17 cellular contexts compared by ENCODE assay signal in genomic region chr2:98484652-98485452, GRCh38. TPM values are rescaled to one million over a fixed set of nuclear protein-coding genes. Genes with fewer than 3 reads are reported as not detected.
DNase-seq lines count a peak whose midpoint lies in the region; ATAC-seq and TF ChIP-seq lines count a peak whose summit lies in the region.
"Had no signal": no experiment of that assay in that cellular context is flagged by ENCODE, and none has a peak within 500 bp of the region (broad histone marks: within the 10 kb centered on the region; RNA-seq: fewer than 3 reads in every experiment).

No MANE protein-coding gene starts in this region.

- peak overlapping the region; percentile 53 for H3K4me3 Mint-ChIP-seq in activated naive CD4-positive, alpha-beta T cell treated with anti-CD3 and anti-CD28 coated beads, Interleukin-2, amount 10 ng/mL, durations not matched to agents 7 days and 5 days
- peak overlapping the region; percentile 75 for H3K4me3 Mint-ChIP-seq in T-helper 17 cell
- H3K4me3 Mint-ChIP-seq in endodermal cell = no peak overlapping the region

- H3K4me3 ChIP-seq in endodermal cell (ENCODE audit: low read length) = no peak overlapping the region
- H3K4me3 ChIP-seq in thymus (ENCODE audit: low read length) = no peak overlapping the region
- no peak overlapping the region for H3K4me3 ChIP-seq in dorsolateral prefrontal cortex
- H3K4me3 ChIP-seq: gastrocnemius medialis, skin epidermis had no signal

- ATAC-seq in T-helper 17 cell (peak; percentile 30), GM21390 (IDR thresholded peaks at IDR 0.05; ENCODE audit: unreplicated experiment) (no peak)
- ATAC-seq: gastrocnemius medialis had no signal

- TF ChIP-seq CTCF in endodermal cell (conservative IDR thresholded peaks at IDR 0.05) (no peak), dorsolateral prefrontal cortex (IDR thresholded peaks at IDR 0.05 in 54 of 56, conservative IDR thresholded peaks at IDR 0.05 in 2 of 56; ENCODE audit: low read depth in 1 of 56, partially characterized antibody in 56 of 56) (no peak)

- H3K27ac Mint-ChIP-seq in activated naive CD4-positive, alpha-beta T cell treated with anti-CD3 and anti-CD28 coated beads, Interleukin-2, amount 10 ng/mL, durations not matched to agents 7 days and 5 days = peak overlapping the region; percentile 83
- H3K27ac Mint-ChIP-seq in T-helper 17 cell = peak overlapping the region; percentile 95
- peak overlapping the region; percentile 48 for H3K27ac Mint-ChIP-seq in endodermal cell
- H3K27ac Mint-ChIP-seq: memory B cell had no signal

- H3K27me3 Mint-ChIP-seq in activated naive CD4-positive, alpha-beta T cell treated with anti-CD3 and anti-CD28 coated beads, Interleukin-2, amount 10 ng/mL, durations not matched to agents 7 days and 5 days = no peaks in the 10 kb centered on the region
- H3K27me3 Mint-ChIP-seq in T-helper 17 cell = no peaks in the 10 kb centered on the region
- no peaks in the 10 kb centered on the region for H3K27me3 Mint-ChIP-seq in endodermal cell (ENCODE audit: insufficient read depth)
- H3K27me3 Mint-ChIP-seq: IgD-negative memory B cell, memory B cell had no signal

- CTCF ChIA-PET in activated naive CD4-positive, alpha-beta T cell treated with anti-CD3 and anti-CD28 coated beads, Interleukin-2, amount 10 ng/mL, durations not matched to agents 7 days and 5 days (lab: Charles Lee) = interaction anchor here (1.1 to 1.5 kb wide), 2 partner anchors 14 to 27 kb away, joined by 3 read pairs; no protein-coding TSS in a partner anchor

- H3K27ac ChIP-seq in endodermal cell (ENCODE audit: low read depth, low read length) (peak overlapping the region; percentile 24), thymus (ENCODE audit: low read depth) (peak overlapping the region; percentile 64), dorsolateral prefrontal cortex (no peak overlapping the region)
- H3K27ac ChIP-seq: gastrocnemius medialis, skin epidermis had no signal

- no peaks in the 10 kb centered on the region for H3K9me3 Mint-ChIP-seq in activated naive CD4-positive, alpha-beta T cell treated with anti-CD3 and anti-CD28 coated beads, Interleukin-2, amount 10 ng/mL, durations not matched to agents 7 days and 5 days
- no peaks in the 10 kb centered on the region for H3K9me3 Mint-ChIP-seq in endodermal cell
- H3K9me3 Mint-ChIP-seq: IgD-negative memory B cell, memory B cell had no signal

- H3K4me1 Mint-ChIP-seq in activated naive CD4-positive, alpha-beta T cell treated with anti-CD3 and anti-CD28 coated beads, Interleukin-2, amount 10 ng/mL, durations not matched to agents 7 days and 5 days = peaks cover 99% of the 10 kb centered on the region
- H3K4me1 Mint-ChIP-seq in T-helper 17 cell (peaks cover 76% of the 10 kb centered on the region), endodermal cell (peaks cover 63% of the 10 kb centered on the region)

- H3K9ac ChIP-seq in endodermal cell (ENCODE audit: extremely low read depth, low read length, poor library complexity, severe bottlenecking) = no peak overlapping the region

- no peak for DNase-seq in activated naive CD4-positive, alpha-beta T cell treated with anti-CD3 and anti-CD28 coated beads, Interleukin-2, amount 10 ng/mL, durations not matched to agents 7 days and 5 days
- no peak for DNase-seq in activated naive CD4-positive, alpha-beta T cell (lab: John Stamatoyannopoulos, UW)
- DNase-seq in T-helper 17 cell (no peak), endodermal cell (no peak), posterior vena cava (ENCODE audit: low spot score) (no peak), dorsolateral prefrontal cortex (no peak)
- DNase-seq: caudate nucleus, DMS 273 treated with DMSO at 0.1 percent for 48 hours, gastrocnemius medialis, GOT3, NCI-H446, occipital lobe had no signal

- no peaks in the 10 kb centered on the region for H3K9me3 ChIP-seq in T-helper 17 cell (ENCODE audit: control insufficient read depth, low read length, poor library complexity, severe bottlenecking)
- no peaks in the 10 kb centered on the region for H3K9me3 ChIP-seq in endodermal cell (ENCODE audit: control insufficient read depth, low read length)
- no peaks in the 10 kb centered on the region for H3K9me3 ChIP-seq in thymus (ENCODE audit: control insufficient read depth)
- H3K9me3 ChIP-seq: gastrocnemius medialis had no signal

- peaks cover 13% of the 10 kb centered on the region for H3K36me3 ChIP-seq in endodermal cell (ENCODE audit: control insufficient read depth, insufficient read depth, low read length)
- peaks cover 3% of the 10 kb centered on the region for H3K36me3 ChIP-seq in thymus (ENCODE audit: control insufficient read depth, insufficient read depth)
- H3K36me3 ChIP-seq: gastrocnemius medialis had no signal

- H3K4me1 ChIP-seq in endodermal cell (ENCODE audit: control insufficient read depth, insufficient read depth, low read length) (peaks cover 12% of the 10 kb centered on the region), thymus (ENCODE audit: control insufficient read depth, insufficient read depth, low read length) (peaks cover 45% of the 10 kb centered on the region)

- WGBS in endodermal cell (ENCODE audit: insufficient coverage in 1 of 2, insufficient read length in 1 of 2), 2 experiments = 92 to 99% methylated on average over 11 to 13 of the region's 13 CpGs
- 82% methylated on average over 13 of the region's 13 CpGs for WGBS in thymus

- peaks cover 37% of the 10 kb centered on the region for H3K36me3 Mint-ChIP-seq in activated naive CD4-positive, alpha-beta T cell treated with anti-CD3 and anti-CD28 coated beads, Interleukin-2, amount 10 ng/mL, durations not matched to agents 7 days and 5 days
- no peaks in the 10 kb centered on the region for H3K36me3 Mint-ChIP-seq in T-helper 17 cell (ENCODE audit: low read depth)
- peaks cover under 1% of the 10 kb centered on the region for H3K36me3 Mint-ChIP-seq in endodermal cell (ENCODE audit: low read depth)
- H3K36me3 Mint-ChIP-seq: memory B cell had no signal

- intact Hi-C loops in posterior vena cava (cut with DNase I) = no loop called here
- intact Hi-C loops in dorsolateral prefrontal cortex (cut with DNase I) = no loop called here

- H3K27me3 ChIP-seq in endodermal cell (ENCODE audit: control insufficient read depth, insufficient read depth, low read length, poor library complexity, severe bottlenecking) (no peaks in the 10 kb centered on the region), thymus (ENCODE audit: control insufficient read depth, insufficient read depth) (no peaks in the 10 kb centered on the region), dorsolateral prefrontal cortex (no peaks in the 10 kb centered on the region)
- H3K27me3 ChIP-seq: gastrocnemius medialis had no signal

RNA-seq across cellular contexts. Expression of gene INPP4A, which starts 40.2 kb away (rescaled TPM):
- 100 to 1,000 TPM; 109 to 110 TPM for total RNA-seq in T-helper 17 cell
- 10 to 100 TPM; 84.9 to 94.2 TPM for total RNA-seq in endodermal cell
- 31.9 TPM for polyA plus RNA-seq in endodermal cell (2013, experiment 1 of 2)
- 33.3 TPM for polyA plus RNA-seq in endodermal cell (2013, experiment 2 of 2)
- 17.9 TPM for polyA plus RNA-seq in thymus
- total RNA-seq in posterior vena cava = 10 to 100 TPM; 31.5 to 42.9 TPM
- 100 to 1,000 TPM in 104 of 120 experiments, 10 to 100 TPM in 16; 54.2 to 160 (median 122) TPM for total RNA-seq in dorsolateral prefrontal cortex

Comparison
In these comparisons a context has a peak if more than half of its experiments do, and no peak if none do; other contexts are left out.
1. H3K27ac ChIP-seq: peak in endodermal cell (single experiment) and thymus (single experiment); none in dorsolateral prefrontal cortex (0 of 59).
2. Peak in every context shown above with its lines, with median percentiles within 50 percentile points of each other: H3K27ac Mint-ChIP-seq.